In the genomic region with DNA sequence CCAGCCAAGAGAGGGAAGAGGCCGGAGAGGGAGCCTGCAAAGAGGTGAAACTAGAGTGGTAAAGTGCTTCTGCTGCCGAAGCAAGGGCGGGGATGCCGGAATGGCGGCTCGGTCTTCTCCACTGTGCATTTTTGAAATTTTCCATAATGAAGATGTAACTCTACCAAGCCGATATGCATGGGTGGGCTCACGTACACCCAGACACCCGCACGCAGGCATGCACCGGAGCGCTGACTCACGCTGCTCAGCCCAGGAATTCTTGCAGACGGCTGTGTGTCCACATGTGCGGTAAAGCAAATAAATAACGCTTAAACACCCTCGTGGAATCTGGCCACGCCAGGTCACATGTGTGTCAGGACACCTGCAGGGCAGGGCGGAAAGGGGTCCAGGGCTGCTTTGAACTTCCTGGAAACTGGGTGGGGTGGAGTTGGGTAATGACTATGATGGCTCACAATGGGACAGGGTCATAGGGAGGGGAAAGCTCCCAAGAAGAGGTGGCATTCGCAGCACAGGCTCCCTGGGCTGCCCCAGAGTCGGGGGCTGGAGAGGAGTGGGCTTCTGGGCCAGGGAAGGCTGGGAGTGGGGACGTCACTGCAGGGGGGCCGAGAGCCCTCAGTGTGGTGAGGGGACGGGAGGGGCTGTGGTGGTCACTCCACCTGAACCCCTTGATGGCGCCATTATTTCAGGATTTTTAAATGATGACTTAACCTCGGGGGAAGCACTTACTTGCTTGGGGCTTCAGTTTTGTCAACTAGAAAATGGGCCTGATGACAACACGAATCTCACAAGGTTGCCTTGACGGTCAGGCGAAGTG, we compare ENCODE assay signal across 1 cellular context.
TF ChIP-seq lines count a peak whose summit lies in the region.

No MANE protein-coding gene starts in this region.

TF ChIP-seq in HepG2, 621 proteins besides CTCF, POLR2A, EP300 and RAD21 (continued from another document and continues in another):
- TF ChIP-seq IKZF5 (CRISPR knock-in tag; IDR thresholded peaks at IDR 0.05), result peak; percentile 100
- TF ChIP-seq STAG1 (CRISPR knock-in tag; IDR thresholded peaks at IDR 0.05), result peak; percentile 61
- TF ChIP-seq ZBTB14 (CRISPR knock-in tag; IDR thresholded peaks at IDR 0.05), result no peak
- peak; percentile 99 for TF ChIP-seq ZNF605 (CRISPR knock-in tag; IDR thresholded peaks at IDR 0.05)
- TF ChIP-seq ZBTB25 (CRISPR knock-in tag; IDR thresholded peaks at IDR 0.05), result peak; percentile 92
- TF ChIP-seq ZNF296 (CRISPR knock-in tag; conservative IDR thresholded peaks at IDR 0.05), result no peak
- peak; percentile 75 for TF ChIP-seq TFDP2 (CRISPR knock-in tag; IDR thresholded peaks at IDR 0.05)
- peak; percentile 79 for TF ChIP-seq RNF2 (conservative IDR thresholded peaks at IDR 0.05; ENCODE audit: low read depth)
- peak; percentile 54; the same call in 1 of the 2 replicates for TF ChIP-seq ZIK1 (CRISPR knock-in tag; IDR thresholded peaks at IDR 0.05; ENCODE audit: borderline replicate concordance, low read depth)
- TF ChIP-seq DNMT3B (CRISPR knock-in tag; conservative IDR thresholded peaks at IDR 0.05), result peak; percentile 88
- TF ChIP-seq AKAP8 (CRISPR knock-in tag; IDR thresholded peaks at IDR 0.05), result peak; percentile 93
- TF ChIP-seq ZSCAN12 (CRISPR knock-in tag; IDR thresholded peaks at IDR 0.05), result peak; percentile 20; the same call in 1 of the 2 replicates
- TF ChIP-seq XRCC5 (optimal IDR thresholded peaks at IDR 0.05; ENCODE audit: low read length), result peak; percentile 91
- TF ChIP-seq, protein P1, sequence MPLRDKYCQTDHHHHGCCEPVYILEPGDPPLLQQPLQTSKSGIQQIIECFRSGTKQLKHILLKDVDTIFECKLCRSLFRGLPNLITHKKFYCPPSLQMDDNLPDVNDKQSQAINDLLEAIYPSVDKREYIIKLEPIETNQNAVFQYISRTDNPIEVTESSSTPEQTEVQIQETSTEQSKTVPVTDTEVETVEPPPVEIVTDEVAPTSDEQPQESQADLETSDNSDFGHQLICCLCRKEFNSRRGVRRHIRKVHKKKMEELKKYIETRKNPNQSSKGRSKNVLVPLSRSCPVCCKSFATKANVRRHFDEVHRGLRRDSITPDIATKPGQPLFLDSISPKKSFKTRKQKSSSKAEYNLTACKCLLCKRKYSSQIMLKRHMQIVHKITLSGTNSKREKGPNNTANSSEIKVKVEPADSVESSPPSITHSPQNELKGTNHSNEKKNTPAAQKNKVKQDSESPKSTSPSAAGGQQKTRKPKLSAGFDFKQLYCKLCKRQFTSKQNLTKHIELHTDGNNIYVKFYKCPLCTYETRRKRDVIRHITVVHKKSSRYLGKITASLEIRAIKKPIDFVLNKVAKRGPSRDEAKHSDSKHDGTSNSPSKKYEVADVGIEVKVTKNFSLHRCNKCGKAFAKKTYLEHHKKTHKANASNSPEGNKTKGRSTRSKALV (CRISPR knock-in tag; IDR thresholded peaks at IDR 0.05), result no peak; the same call in 1 of the 2 replicates
- TF ChIP-seq TCF12 (IDR thresholded peaks at IDR 0.05), result no peak
- TF ChIP-seq TCF12 (CRISPR knock-in tag; IDR thresholded peaks at IDR 0.05), result peak; percentile 99
- peak; percentile 66 for TF ChIP-seq NR2C2 (CRISPR knock-in tag; IDR thresholded peaks at IDR 0.05; ENCODE audit: borderline replicate concordance)
- no peak for TF ChIP-seq ZFAT (CRISPR knock-in tag; conservative IDR thresholded peaks at IDR 0.05)
- peak; percentile 97 for TF ChIP-seq SIN3A (IDR thresholded peaks at IDR 0.05; ENCODE audit: borderline replicate concordance, low read depth, low read length)
- no peak for TF ChIP-seq ZNF224 (CRISPR knock-in tag; IDR thresholded peaks at IDR 0.05)
- no peak for TF ChIP-seq ZNF672 (CRISPR knock-in tag; IDR thresholded peaks at IDR 0.05)
- TF ChIP-seq TOE1 (CRISPR knock-in tag; IDR thresholded peaks at IDR 0.05), result peak; percentile 83; the same call in 1 of the 2 replicates
- TF ChIP-seq FOXK1 (CRISPR knock-in tag; IDR thresholded peaks at IDR 0.05; ENCODE audit: borderline replicate concordance, low read depth), result peak; percentile 99
- TF ChIP-seq PAWR (CRISPR knock-in tag; IDR thresholded peaks at IDR 0.05; ENCODE audit: borderline replicate concordance), result peak; percentile 97; the same call in 1 of the 2 replicates
- TF ChIP-seq ELF4 (CRISPR knock-in tag; IDR thresholded peaks at IDR 0.05; ENCODE audit: borderline replicate concordance), result peak; percentile 92; the same call in 1 of the 2 replicates
- peak; percentile 84; the same call in 1 of the 2 replicates for TF ChIP-seq ZNF619 (CRISPR knock-in tag; IDR thresholded peaks at IDR 0.05)
- peak; percentile 89; the same call in 1 of the 2 replicates for TF ChIP-seq ZC3H4 (CRISPR knock-in tag; IDR thresholded peaks at IDR 0.05; ENCODE audit: borderline replicate concordance)
- TF ChIP-seq ZNF362 (CRISPR knock-in tag; IDR thresholded peaks at IDR 0.05; ENCODE audit: borderline replicate concordance), result peak; percentile 87; the same call in 1 of the 2 replicates
- peak; percentile 69; the same call in 1 of the 2 replicates for TF ChIP-seq KDM4B (CRISPR knock-in tag; IDR thresholded peaks at IDR 0.05)
- TF ChIP-seq ZNF256 (CRISPR knock-in tag; conservative IDR thresholded peaks at IDR 0.05), result no peak; the same call in 1 of the 2 replicates
- TF ChIP-seq CHCHD3 (CRISPR knock-in tag; IDR thresholded peaks at IDR 0.05), result no peak
- TF ChIP-seq SIN3B (IDR thresholded peaks at IDR 0.05; ENCODE audit: low read length), result no peak
- TF ChIP-seq, protein P2, sequence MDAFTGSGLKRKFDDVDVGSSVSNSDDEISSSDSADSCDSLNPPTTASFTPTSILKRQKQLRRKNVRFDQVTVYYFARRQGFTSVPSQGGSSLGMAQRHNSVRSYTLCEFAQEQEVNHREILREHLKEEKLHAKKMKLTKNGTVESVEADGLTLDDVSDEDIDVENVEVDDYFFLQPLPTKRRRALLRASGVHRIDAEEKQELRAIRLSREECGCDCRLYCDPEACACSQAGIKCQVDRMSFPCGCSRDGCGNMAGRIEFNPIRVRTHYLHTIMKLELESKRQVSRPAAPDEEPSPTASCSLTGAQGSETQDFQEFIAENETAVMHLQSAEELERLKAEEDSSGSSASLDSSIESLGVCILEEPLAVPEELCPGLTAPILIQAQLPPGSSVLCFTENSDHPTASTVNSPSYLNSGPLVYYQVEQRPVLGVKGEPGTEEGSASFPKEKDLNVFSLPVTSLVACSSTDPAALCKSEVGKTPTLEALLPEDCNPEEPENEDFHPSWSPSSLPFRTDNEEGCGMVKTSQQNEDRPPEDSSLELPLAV (CRISPR knock-in tag; conservative IDR thresholded peaks at IDR 0.05; ENCODE audit: low read depth), result no peak
- no peak for TF ChIP-seq GPN1 (CRISPR knock-in tag; IDR thresholded peaks at IDR 0.05; ENCODE audit: borderline replicate concordance)
- peak; percentile 99 for TF ChIP-seq TARDBP (CRISPR knock-in tag; IDR thresholded peaks at IDR 0.05)
- TF ChIP-seq, protein P3, sequence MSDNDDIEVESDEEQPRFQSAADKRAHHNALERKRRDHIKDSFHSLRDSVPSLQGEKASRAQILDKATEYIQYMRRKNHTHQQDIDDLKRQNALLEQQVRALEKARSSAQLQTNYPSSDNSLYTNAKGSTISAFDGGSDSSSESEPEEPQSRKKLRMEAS (IDR thresholded peaks at IDR 0.05), result peak; percentile 98
- TF ChIP-seq, protein P4, sequence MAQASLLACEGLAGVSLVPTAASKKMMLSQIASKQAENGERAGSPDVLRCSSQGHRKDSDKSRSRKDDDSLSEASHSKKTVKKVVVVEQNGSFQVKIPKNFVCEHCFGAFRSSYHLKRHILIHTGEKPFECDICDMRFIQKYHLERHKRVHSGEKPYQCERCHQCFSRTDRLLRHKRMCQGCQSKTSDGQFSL (CRISPR knock-in tag; IDR thresholded peaks at IDR 0.05), result no peak
- no peak; the same call in 1 of the 2 replicates for TF ChIP-seq ZFP90 (CRISPR knock-in tag; IDR thresholded peaks at IDR 0.05; ENCODE audit: borderline replicate concordance)
- TF ChIP-seq HES4 (CRISPR knock-in tag; IDR thresholded peaks at IDR 0.05; ENCODE audit: borderline replicate concordance), result peak; percentile 80; the same call in 1 of the 2 replicates
- TF ChIP-seq ZBTB39 (CRISPR knock-in tag; IDR thresholded peaks at IDR 0.05), result 0 out of 2 replicates have a peak, but pooled peaks have one; percentile 60
- TF ChIP-seq ZNF317 (CRISPR knock-in tag; IDR thresholded peaks at IDR 0.05), result peak; percentile 91
- no peak for TF ChIP-seq MTA3 (CRISPR knock-in tag; IDR thresholded peaks at IDR 0.05)
- no peak for TF ChIP-seq PTBP1 (IDR thresholded peaks at IDR 0.05; ENCODE audit: low read depth, low read length, poor library complexity, severe bottlenecking)
- TF ChIP-seq, protein P5, sequence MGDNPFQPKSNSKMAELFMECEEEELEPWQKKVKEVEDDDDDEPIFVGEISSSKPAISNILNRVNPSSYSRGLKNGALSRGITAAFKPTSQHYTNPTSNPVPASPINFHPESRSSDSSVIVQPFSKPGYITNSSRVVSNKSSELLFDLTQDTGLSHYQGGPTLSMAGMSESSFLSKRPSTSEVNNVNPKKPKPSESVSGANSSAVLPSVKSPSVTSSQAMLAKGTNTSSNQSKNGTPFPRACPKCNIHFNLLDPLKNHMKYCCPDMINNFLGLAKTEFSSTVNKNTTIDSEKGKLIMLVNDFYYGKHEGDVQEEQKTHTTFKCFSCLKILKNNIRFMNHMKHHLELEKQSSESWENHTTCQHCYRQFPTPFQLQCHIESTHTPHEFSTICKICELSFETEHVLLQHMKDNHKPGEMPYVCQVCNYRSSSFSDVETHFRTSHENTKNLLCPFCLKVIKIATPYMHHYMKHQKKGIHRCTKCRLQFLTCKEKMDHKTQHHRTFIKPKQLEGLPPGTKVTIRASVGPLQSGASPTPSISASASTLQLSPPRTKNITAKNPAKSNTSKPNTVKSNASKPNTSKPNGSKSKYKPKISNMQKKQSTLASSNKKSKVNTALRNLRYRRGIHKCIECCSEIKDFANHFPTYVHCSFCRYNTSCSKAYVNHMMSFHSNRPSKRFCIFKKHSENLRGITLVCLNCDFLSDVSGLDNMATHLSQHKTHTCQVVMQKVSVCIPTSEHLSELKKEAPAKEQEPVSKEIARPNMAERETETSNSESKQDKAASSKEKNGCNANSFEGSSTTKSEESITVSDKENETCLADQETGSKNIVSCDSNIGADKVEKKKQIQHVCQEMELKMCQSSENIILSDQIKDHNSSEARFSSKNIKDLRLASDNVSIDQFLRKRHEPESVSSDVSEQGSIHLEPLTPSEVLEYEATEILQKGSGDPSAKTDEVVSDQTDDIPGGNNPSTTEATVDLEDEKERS (CRISPR knock-in tag; IDR thresholded peaks at IDR 0.05), result peak; percentile 98
- TF ChIP-seq KDM5A (IDR thresholded peaks at IDR 0.05; ENCODE audit: borderline replicate concordance, low read length), result no peak
- peak; percentile 99 for TF ChIP-seq ZNF816 (CRISPR knock-in tag; IDR thresholded peaks at IDR 0.05; ENCODE audit: borderline replicate concordance)
- TF ChIP-seq ZBTB7A (CRISPR knock-in tag; IDR thresholded peaks at IDR 0.05), result peak; percentile 98
